Comparison of ENCODE assay signal across 1 cellular context in genomic region chr17:42248351-42249179, GRCh38.
TF ChIP-seq lines count a peak whose summit lies in the region.

No MANE protein-coding gene starts in this region.

TF ChIP-seq in H1, 55 proteins besides CTCF, POLR2A, EP300 and RAD21:
- no peak for TF ChIP-seq TAF7 (optimal IDR thresholded peaks at IDR 0.05; ENCODE audit: borderline replicate concordance, low read depth, low read length)
- TF ChIP-seq PHF8 (conservative IDR thresholded peaks at IDR 0.05; ENCODE audit: low read depth, low read length): no peak
- no peak for TF ChIP-seq NANOG (IDR thresholded peaks at IDR 0.05; ENCODE audit: insufficient read depth, low read depth, low read length, poor library complexity, severe bottlenecking)
- no peak for TF ChIP-seq SIN3A (conservative IDR thresholded peaks at IDR 0.05 in 1 of 2, IDR thresholded peaks at IDR 0.05 in 1 of 2; ENCODE audit: low read depth in 1 of 2, low read length in 2 of 2)
- no peak for TF ChIP-seq SP2 (IDR thresholded peaks at IDR 0.05; ENCODE audit: low read length)
- no peak for TF ChIP-seq FOSL1 (IDR thresholded peaks at IDR 0.05; ENCODE audit: insufficient read depth, low read depth, low read length)
- no peak for TF ChIP-seq TBP (IDR thresholded peaks at IDR 0.05; ENCODE audit: low read depth, low read length)
- no peak for TF ChIP-seq NRF1 (IDR thresholded peaks at IDR 0.05; ENCODE audit: low read depth, low read length)
- no peak for TF ChIP-seq USF2 (IDR thresholded peaks at IDR 0.05; ENCODE audit: low read length)
- TF ChIP-seq BACH1 (IDR thresholded peaks at IDR 0.05; ENCODE audit: low read length): no peak
- TF ChIP-seq HDAC2 (IDR thresholded peaks at IDR 0.05; ENCODE audit: borderline replicate concordance in 1 of 2, low read depth in 2 of 2, low read length in 2 of 2): no peak
